In the genomic region with DNA sequence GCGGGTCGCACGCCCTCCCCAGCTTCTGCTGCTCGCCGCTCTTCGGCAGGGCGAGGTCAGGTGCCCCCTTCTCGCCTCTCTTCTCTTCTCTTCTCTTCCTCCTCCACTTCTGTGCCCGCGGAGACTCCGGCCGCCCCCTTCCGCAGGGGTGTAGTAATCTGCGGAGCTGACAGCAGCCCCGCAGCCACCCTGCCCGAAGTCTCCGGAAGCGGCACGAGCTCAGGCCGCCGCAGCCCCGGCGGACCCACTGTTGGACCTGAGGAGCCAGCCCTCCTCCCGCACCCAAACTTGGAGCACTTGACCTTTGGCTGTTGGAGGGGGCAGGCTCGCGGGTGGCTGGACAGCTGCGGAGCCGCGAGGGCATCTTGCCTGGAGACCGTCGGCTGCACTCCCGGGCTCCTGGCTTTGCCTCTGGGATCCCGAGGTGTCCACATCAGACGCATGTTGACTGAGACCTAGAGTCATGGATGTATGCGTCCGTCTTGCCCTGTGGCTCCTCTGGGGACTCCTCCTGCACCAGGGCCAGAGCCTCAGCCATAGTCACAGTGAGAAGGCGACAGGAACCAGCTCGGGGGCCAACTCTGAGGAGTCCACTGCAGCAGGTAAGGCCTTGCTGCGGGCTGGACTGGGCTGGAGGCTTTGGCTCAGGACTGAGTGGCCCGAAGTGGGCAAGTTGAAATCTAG, we compare ENCODE assay signal across 1 cellular context.
A peak's percentile ranks its signal among the peaks of the same experiment; 100 is the strongest.
TF ChIP-seq lines count a peak whose summit lies in the region.

No MANE protein-coding gene starts in this region.

TF ChIP-seq in HepG2, 621 proteins besides CTCF, POLR2A, EP300 and RAD21 (continued from another document):
- TF ChIP-seq, protein P1, sequence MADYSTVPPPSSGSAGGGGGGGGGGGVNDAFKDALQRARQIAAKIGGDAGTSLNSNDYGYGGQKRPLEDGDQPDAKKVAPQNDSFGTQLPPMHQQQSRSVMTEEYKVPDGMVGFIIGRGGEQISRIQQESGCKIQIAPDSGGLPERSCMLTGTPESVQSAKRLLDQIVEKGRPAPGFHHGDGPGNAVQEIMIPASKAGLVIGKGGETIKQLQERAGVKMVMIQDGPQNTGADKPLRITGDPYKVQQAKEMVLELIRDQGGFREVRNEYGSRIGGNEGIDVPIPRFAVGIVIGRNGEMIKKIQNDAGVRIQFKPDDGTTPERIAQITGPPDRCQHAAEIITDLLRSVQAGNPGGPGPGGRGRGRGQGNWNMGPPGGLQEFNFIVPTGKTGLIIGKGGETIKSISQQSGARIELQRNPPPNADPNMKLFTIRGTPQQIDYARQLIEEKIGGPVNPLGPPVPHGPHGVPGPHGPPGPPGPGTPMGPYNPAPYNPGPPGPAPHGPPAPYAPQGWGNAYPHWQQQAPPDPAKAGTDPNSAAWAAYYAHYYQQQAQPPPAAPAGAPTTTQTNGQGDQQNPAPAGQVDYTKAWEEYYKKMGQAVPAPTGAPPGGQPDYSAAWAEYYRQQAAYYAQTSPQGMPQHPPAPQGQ (CRISPR knock-in tag; IDR thresholded peaks at IDR 0.05; ENCODE audit: borderline replicate concordance): no peak
- TF ChIP-seq, protein P2, sequence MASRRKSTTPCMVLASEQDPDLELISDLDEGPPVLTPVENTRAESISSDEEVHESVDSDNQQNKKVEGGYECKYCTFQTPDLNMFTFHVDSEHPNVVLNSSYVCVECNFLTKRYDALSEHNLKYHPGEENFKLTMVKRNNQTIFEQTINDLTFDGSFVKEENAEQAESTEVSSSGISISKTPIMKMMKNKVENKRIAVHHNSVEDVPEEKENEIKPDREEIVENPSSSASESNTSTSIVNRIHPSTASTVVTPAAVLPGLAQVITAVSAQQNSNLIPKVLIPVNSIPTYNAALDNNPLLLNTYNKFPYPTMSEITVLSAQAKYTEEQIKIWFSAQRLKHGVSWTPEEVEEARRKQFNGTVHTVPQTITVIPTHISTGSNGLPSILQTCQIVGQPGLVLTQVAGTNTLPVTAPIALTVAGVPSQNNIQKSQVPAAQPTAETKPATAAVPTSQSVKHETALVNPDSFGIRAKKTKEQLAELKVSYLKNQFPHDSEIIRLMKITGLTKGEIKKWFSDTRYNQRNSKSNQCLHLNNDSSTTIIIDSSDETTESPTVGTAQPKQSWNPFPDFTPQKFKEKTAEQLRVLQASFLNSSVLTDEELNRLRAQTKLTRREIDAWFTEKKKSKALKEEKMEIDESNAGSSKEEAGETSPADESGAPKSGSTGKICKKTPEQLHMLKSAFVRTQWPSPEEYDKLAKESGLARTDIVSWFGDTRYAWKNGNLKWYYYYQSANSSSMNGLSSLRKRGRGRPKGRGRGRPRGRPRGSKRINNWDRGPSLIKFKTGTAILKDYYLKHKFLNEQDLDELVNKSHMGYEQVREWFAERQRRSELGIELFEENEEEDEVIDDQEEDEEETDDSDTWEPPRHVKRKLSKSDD (CRISPR knock-in tag; IDR thresholded peaks at IDR 0.05; ENCODE audit: low read depth): no peak
- TF ChIP-seq SATB2 (CRISPR knock-in tag; IDR thresholded peaks at IDR 0.05) (0 out of 2 replicates have a peak, but pooled peaks have one; percentile 1), GABPA (IDR thresholded peaks at IDR 0.05; ENCODE audit: low read depth, low read length) (no peak), GABPA (CRISPR knock-in tag; IDR thresholded peaks at IDR 0.05; ENCODE audit: low read depth) (no peak), DMAP1 (CRISPR knock-in tag; IDR thresholded peaks at IDR 0.05) (no peak; the same call in 1 of the 2 replicates), FOXK1 (CRISPR knock-in tag; IDR thresholded peaks at IDR 0.05; ENCODE audit: borderline replicate concordance, low read depth) (0 out of 2 replicates have a peak, but pooled peaks have one; percentile 35), PHF8 (CRISPR knock-in tag; IDR thresholded peaks at IDR 0.05) (0 out of 2 replicates have a peak, but pooled peaks have one; percentile 48), ZNF773 (CRISPR knock-in tag; IDR thresholded peaks at IDR 0.05; ENCODE audit: borderline replicate concordance) (0 out of 2 replicates have a peak, but pooled peaks have one; percentile 14), HDAC2 (CRISPR knock-in tag; IDR thresholded peaks at IDR 0.05) (peak; percentile 61; the same call in 1 of the 2 replicates), NR2F1 (CRISPR knock-in tag; IDR thresholded peaks at IDR 0.05) (peak in 1 of 2 experiments; percentile 66; a peak in 2 of 4 replicates), LCORL (IDR thresholded peaks at IDR 0.05) (no peak), LCORL (CRISPR knock-in tag; IDR thresholded peaks at IDR 0.05) (peak; percentile 59; the same call in 1 of the 2 replicates), NCOA1 (CRISPR knock-in tag; IDR thresholded peaks at IDR 0.05) (no peak), HNRNPH1 (optimal IDR thresholded peaks at IDR 0.05; ENCODE audit: low read depth, low read length) (no peak), MAZ (IDR thresholded peaks at IDR 0.05; ENCODE audit: borderline replicate concordance, low read depth, low read length) (no peak), MAZ (CRISPR knock-in tag; IDR thresholded peaks at IDR 0.05; ENCODE audit: low read depth) (0 out of 2 replicates have a peak, but pooled peaks have one; percentile 31), ZNF782 (CRISPR knock-in tag; IDR thresholded peaks at IDR 0.05; ENCODE audit: borderline replicate concordance) (0 out of 2 replicates have a peak, but pooled peaks have one; percentile 50), KDM2A (CRISPR knock-in tag; IDR thresholded peaks at IDR 0.05; ENCODE audit: borderline replicate concordance, low read depth) (peak; percentile 66; the same call in 1 of the 2 replicates), ZNF558 (CRISPR knock-in tag; IDR thresholded peaks at IDR 0.05; ENCODE audit: borderline replicate concordance) (0 out of 2 replicates have a peak, but pooled peaks have one; percentile 17), RBFOX2 (IDR thresholded peaks at IDR 0.05; ENCODE audit: low read depth, low read length) (peak; percentile 43; the same call in 1 of the 2 replicates), MED1 (CRISPR knock-in tag; IDR thresholded peaks at IDR 0.05) (0 out of 2 replicates have a peak, but pooled peaks have one; percentile 29), TAF1 (CRISPR knock-in tag; IDR thresholded peaks at IDR 0.05) (peak; percentile 41; the same call in 1 of the 2 replicates)
- TF ChIP-seq, protein P3, sequence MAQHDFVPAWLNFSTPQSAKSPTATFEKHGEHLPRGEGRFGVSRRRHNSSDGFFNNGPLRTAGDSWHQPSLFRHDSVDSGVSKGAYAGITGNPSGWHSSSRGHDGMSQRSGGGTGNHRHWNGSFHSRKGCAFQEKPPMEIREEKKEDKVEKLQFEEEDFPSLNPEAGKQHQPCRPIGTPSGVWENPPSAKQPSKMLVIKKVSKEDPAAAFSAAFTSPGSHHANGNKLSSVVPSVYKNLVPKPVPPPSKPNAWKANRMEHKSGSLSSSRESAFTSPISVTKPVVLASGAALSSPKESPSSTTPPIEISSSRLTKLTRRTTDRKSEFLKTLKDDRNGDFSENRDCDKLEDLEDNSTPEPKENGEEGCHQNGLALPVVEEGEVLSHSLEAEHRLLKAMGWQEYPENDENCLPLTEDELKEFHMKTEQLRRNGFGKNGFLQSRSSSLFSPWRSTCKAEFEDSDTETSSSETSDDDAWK (CRISPR knock-in tag; IDR thresholded peaks at IDR 0.05): no peak
- TF ChIP-seq, protein P4, sequence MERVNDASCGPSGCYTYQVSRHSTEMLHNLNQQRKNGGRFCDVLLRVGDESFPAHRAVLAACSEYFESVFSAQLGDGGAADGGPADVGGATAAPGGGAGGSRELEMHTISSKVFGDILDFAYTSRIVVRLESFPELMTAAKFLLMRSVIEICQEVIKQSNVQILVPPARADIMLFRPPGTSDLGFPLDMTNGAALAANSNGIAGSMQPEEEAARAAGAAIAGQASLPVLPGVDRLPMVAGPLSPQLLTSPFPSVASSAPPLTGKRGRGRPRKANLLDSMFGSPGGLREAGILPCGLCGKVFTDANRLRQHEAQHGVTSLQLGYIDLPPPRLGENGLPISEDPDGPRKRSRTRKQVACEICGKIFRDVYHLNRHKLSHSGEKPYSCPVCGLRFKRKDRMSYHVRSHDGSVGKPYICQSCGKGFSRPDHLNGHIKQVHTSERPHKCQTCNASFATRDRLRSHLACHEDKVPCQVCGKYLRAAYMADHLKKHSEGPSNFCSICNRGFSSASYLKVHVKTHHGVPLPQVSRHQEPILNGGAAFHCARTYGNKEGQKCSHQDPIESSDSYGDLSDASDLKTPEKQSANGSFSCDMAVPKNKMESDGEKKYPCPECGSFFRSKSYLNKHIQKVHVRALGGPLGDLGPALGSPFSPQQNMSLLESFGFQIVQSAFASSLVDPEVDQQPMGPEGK (CRISPR knock-in tag; IDR thresholded peaks at IDR 0.05): peak; percentile 50; the same call in 1 of the 2 replicates
- TF ChIP-seq, protein P5, sequence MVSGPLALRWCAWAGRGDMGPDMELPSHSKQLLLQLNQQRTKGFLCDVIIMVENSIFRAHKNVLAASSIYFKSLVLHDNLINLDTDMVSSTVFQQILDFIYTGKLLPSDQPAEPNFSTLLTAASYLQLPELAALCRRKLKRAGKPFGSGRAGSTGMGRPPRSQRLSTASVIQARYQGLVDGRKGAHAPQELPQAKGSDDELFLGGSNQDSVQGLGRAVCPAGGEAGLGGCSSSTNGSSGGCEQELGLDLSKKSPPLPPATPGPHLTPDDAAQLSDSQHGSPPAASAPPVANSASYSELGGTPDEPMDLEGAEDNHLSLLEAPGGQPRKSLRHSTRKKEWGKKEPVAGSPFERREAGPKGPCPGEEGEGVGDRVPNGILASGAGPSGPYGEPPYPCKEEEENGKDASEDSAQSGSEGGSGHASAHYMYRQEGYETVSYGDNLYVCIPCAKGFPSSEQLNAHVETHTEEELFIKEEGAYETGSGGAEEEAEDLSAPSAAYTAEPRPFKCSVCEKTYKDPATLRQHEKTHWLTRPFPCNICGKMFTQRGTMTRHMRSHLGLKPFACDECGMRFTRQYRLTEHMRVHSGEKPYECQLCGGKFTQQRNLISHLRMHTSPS (CRISPR knock-in tag; IDR thresholded peaks at IDR 0.05; ENCODE audit: low read depth): peak; percentile 13; the same call in 1 of the 2 replicates
- TF ChIP-seq, protein P6, sequence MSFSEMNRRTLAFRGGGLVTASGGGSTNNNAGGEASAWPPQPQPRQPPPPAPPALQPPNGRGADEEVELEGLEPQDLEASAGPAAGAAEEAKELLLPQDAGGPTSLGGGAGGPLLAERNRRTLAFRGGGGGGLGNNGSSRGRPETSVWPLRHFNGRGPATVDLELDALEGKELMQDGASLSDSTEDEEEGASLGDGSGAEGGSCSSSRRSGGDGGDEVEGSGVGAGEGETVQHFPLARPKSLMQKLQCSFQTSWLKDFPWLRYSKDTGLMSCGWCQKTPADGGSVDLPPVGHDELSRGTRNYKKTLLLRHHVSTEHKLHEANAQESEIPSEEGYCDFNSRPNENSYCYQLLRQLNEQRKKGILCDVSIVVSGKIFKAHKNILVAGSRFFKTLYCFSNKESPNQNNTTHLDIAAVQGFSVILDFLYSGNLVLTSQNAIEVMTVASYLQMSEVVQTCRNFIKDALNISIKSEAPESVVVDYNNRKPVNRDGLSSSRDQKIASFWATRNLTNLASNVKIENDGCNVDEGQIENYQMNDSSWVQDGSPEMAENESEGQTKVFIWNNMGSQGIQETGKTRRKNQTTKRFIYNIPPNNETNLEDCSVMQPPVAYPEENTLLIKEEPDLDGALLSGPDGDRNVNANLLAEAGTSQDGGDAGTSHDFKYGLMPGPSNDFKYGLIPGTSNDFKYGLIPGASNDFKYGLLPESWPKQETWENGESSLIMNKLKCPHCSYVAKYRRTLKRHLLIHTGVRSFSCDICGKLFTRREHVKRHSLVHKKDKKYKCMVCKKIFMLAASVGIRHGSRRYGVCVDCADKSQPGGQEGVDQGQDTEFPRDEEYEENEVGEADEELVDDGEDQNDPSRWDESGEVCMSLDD (CRISPR knock-in tag; IDR thresholded peaks at IDR 0.05; ENCODE audit: borderline replicate concordance): no peak
- TF ChIP-seq, protein P7, sequence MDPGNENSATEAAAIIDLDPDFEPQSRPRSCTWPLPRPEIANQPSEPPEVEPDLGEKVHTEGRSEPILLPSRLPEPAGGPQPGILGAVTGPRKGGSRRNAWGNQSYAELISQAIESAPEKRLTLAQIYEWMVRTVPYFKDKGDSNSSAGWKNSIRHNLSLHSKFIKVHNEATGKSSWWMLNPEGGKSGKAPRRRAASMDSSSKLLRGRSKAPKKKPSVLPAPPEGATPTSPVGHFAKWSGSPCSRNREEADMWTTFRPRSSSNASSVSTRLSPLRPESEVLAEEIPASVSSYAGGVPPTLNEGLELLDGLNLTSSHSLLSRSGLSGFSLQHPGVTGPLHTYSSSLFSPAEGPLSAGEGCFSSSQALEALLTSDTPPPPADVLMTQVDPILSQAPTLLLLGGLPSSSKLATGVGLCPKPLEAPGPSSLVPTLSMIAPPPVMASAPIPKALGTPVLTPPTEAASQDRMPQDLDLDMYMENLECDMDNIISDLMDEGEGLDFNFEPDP (CRISPR knock-in tag; conservative IDR thresholded peaks at IDR 0.05): no peak
- TF ChIP-seq, protein P8, sequence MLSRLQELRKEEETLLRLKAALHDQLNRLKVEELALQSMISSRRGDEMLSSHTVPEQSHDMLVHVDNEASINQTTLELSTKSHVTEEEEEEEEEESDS (CRISPR knock-in tag; IDR thresholded peaks at IDR 0.05; ENCODE audit: borderline replicate concordance): no peak
